ENCODE assay signal across 8 cellular contexts in genomic region chr10:17756557-17757208, GRCh38. TPM values are rescaled to one million over a fixed set of nuclear protein-coding genes. Genes with fewer than 3 reads are reported as not detected.
DNase-seq lines count a peak whose midpoint lies in the region; ATAC-seq and TF ChIP-seq lines count a peak whose summit lies in the region.

No MANE protein-coding gene starts in this region.

- no peak overlapping the region for H2AK5ac ChIP-seq in H9 (ENCODE audit: insufficient read length, low read length)

- peak; percentile 78 for DNase-seq in OCI-M1 (lab: John Stamatoyannopoulos, UW)
- DNase-seq in HEK293T (ENCODE audit: extremely low spot score), result no peak
- no peak for DNase-seq in NK-92 (lab: John Stamatoyannopoulos, UW; ENCODE audit: unreplicated experiment)
- DNase-seq in NCI-H526 (lab: John Stamatoyannopoulos, UW), result no peak
- no peak for DNase-seq in H9

- no peak for TF ChIP-seq CTCF in liver (IDR thresholded peaks at IDR 0.05; ENCODE audit: low read depth, low read length, missing input control)
- no peak for TF ChIP-seq CTCF in H9 (conservative IDR thresholded peaks at IDR 0.05)

- no peak overlapping the region for H4K5ac ChIP-seq in H9 (ENCODE audit: insufficient read length, low read depth, low read length)

- no peak overlapping the region for H3K23ac ChIP-seq in H9 (ENCODE audit: insufficient read length, low read depth, low read length)

- H2BK15ac ChIP-seq in H9 (ENCODE audit: low read depth, low read length), result no peak overlapping the region

- POLR2A ChIA-PET in HEK293T (lab: Yijun Ruan, JAX), result interaction anchor here (0.9 kb wide), 1 partner anchor 113 kb away, joined by 4 read pairs; the partner anchor contains the start of gene STAM

- no peak overlapping the region for H2BK12ac ChIP-seq in H9 (ENCODE audit: insufficient read length, low read depth, low read length)

- no peak overlapping the region for H4K8ac ChIP-seq in H9 (replicated peaks; ENCODE audit: insufficient read length, low read depth, low read length)

- no peak overlapping the region for H4K91ac ChIP-seq in H9 (ENCODE audit: insufficient read length, low read depth, low read length)

- H3K27ac Mint-ChIP-seq in H9, result no peak overlapping the region

- H3K4me1 ChIP-seq in liver (ENCODE audit: control insufficient read depth in 4 of 4, insufficient read depth in 4 of 4, low read length in 3 of 4) (peaks cover 0 to 4% (median 3%) of the 10 kb centered on the region in 4 donors), H9 (ENCODE audit: insufficient read depth, low read length) (no peaks in the 10 kb centered on the region)

- peaks cover 32% of the 10 kb centered on the region for H3K27me3 Mint-ChIP-seq in H9 (ENCODE audit: low read depth)

- H3K4me3 ChIP-seq in liver (ENCODE audit: low read depth in 1 of 3, low read length in 3 of 3), result peak overlapping the region in 2 of 3 donors; percentile 2 to 12

- H3K79me2 ChIP-seq in H9 (ENCODE audit: insufficient read depth, low read length), result no peaks in the 10 kb centered on the region

- no peaks in the 10 kb centered on the region for H4K20me1 ChIP-seq in H9 (ENCODE audit: control insufficient read depth, insufficient read depth, insufficient read length)

- H3K4ac ChIP-seq in H9 (ENCODE audit: low read depth, low read length), result no peak overlapping the region

- CTCF ChIA-PET in HEK293T (lab: Yijun Ruan, JAX), result no interaction called here

- ATAC-seq in GM18873 (IDR thresholded peaks at IDR 0.05; ENCODE audit: low FRiP score, unreplicated experiment) (peak; percentile 95), HG02642 (IDR thresholded peaks at IDR 0.05; ENCODE audit: poor library complexity, unreplicated experiment) (peak; percentile 93)

- H2BK5ac ChIP-seq in H9 (ENCODE audit: insufficient read length, low read length), result no peak overlapping the region

- H3T11ph ChIP-seq in H9 (ENCODE audit: low read length), result no peak overlapping the region

- H3K4me1 Mint-ChIP-seq in H9, result no peaks in the 10 kb centered on the region

- H3K27ac ChIP-seq in liver (ENCODE audit: low read depth in 1 of 2, low read length in 2 of 2) (peak overlapping the region; percentile 25 to 46), H9 (ENCODE audit: insufficient read length, low read depth, low read length) (no peak overlapping the region)

- H3K9ac ChIP-seq in liver (ENCODE audit: low read depth in 1 of 2, low read length in 2 of 2), result no peak overlapping the region
- no peak overlapping the region for H3K9ac ChIP-seq in H9 (ENCODE audit: extremely low read depth, insufficient read length, low read length)

- H2BK20ac ChIP-seq in H9 (ENCODE audit: low read depth, low read length, poor library complexity, severe bottlenecking), result no peak overlapping the region

- no peaks in the 10 kb centered on the region for H3K36me3 Mint-ChIP-seq in H9 (ENCODE audit: insufficient read depth in 1 of 3, low read depth in 3 of 3)

- H3K18ac ChIP-seq in H9 (ENCODE audit: insufficient read length, low read depth, low read length), result no peak overlapping the region

- no peak overlapping the region for H3K4me2 ChIP-seq in H9 (ENCODE audit: insufficient read depth, insufficient read length, low read length)

- no peaks in the 10 kb centered on the region for H3K79me1 ChIP-seq in H9 (ENCODE audit: insufficient read depth, low read depth, low read length, poor library complexity, severe bottlenecking)

- H3K23me2 ChIP-seq in H9 (ENCODE audit: insufficient read length, low read depth, low read length, poor library complexity, severe bottlenecking), result no peaks in the 10 kb centered on the region

- no peak overlapping the region for H3K14ac ChIP-seq in H9 (ENCODE audit: insufficient read depth, low read length)

- H3K27me3 ChIP-seq in liver (ENCODE audit: control insufficient read depth in 4 of 4, insufficient read depth in 4 of 4, low read length in 3 of 4) (no peaks in the 10 kb centered on the region), H9 (ENCODE audit: insufficient read depth, low read length) (peaks cover under 1% of the 10 kb centered on the region; the same call in 1 of the 2 replicates)

- no peak overlapping the region for H3K4me3 Mint-ChIP-seq in H9

- 49% methylated on average over 7 of the region's 7 CpGs for WGBS in liver
- WGBS in H9 (ENCODE audit: extremely low coverage, insufficient read length, low lambda C conversion rate), result no CpG with 5 or more reads among the region's 7 CpGs

- no peaks in the 10 kb centered on the region for H3K36me3 ChIP-seq in liver (ENCODE audit: control insufficient read depth in 4 of 4, insufficient read depth in 3 of 4, low read depth in 1 of 4, low read length in 3 of 4)

- no peaks in the 10 kb centered on the region for H3K9me3 ChIP-seq in liver (ENCODE audit: control insufficient read depth in 4 of 4, low read length in 3 of 4)
- H3K9me3 ChIP-seq in H9 (ENCODE audit: control insufficient read depth, low read depth, low read length), result no peaks in the 10 kb centered on the region

- H3K56ac ChIP-seq in H9 (ENCODE audit: insufficient read length, low read depth, low read length), result no peak overlapping the region

- H3K9me3 Mint-ChIP-seq in H9, result peaks cover 0 to 2% of the 10 kb centered on the region in 2 experiments; a peak in 1 of 5 replicates

- no peak for TF ChIP-seq RAD21 in liver (IDR thresholded peaks at IDR 0.05)

- H2BK120ac ChIP-seq in H9 (ENCODE audit: low read depth, low read length, poor library complexity, severe bottlenecking), result no peak overlapping the region

- no peak overlapping the region for H2AFZ ChIP-seq in H9 (ENCODE audit: low read length)

TF ChIP-seq in liver, 16 proteins besides CTCF, POLR2A, EP300 and RAD21:
- TF ChIP-seq HNF4A (conservative IDR thresholded peaks at IDR 0.05) (peak; percentile 28 to 39), NR2F2 (IDR thresholded peaks at IDR 0.05) (no peak)

TF ChIP-seq in HEK293T, 16 proteins besides CTCF, POLR2A, EP300 and RAD21:
- TF ChIP-seq L3MBTL2 (conservative IDR thresholded peaks at IDR 0.05) (no peak), HDGF (IDR thresholded peaks at IDR 0.05; ENCODE audit: borderline replicate concordance) (no peak), BHLHE40 (IDR thresholded peaks at IDR 0.05; ENCODE audit: borderline replicate concordance) (no peak), FOXA1 (IDR thresholded peaks at IDR 0.05) (no peak), PKNOX1 (IDR thresholded peaks at IDR 0.05) (no peak)

RNA-seq across cellular contexts. Expression of gene TMEM236, which starts 4.7 kb away (rescaled TPM):
- total RNA-seq in liver (under 1 TPM; 0.17 to 0.28 TPM), H9 (2021) (not detected in 2 replicates)
- under 1 TPM; 0.07 to 0.08 TPM for polyA plus RNA-seq in liver

RNA-seq across cellular contexts. Expression of gene MRC1, which starts 52.5 kb away (rescaled TPM):
- total RNA-seq in liver, result 10 to 100 TPM; 34.6 to 47.0 TPM
- polyA plus RNA-seq in liver, result 10 to 100 TPM in 1 of 2 donors, 1 to 10 TPM in 1; 9.2 to 33.6 TPM
- not detected in 2 replicates for total RNA-seq in H9 (2021)

Comparison
In these comparisons a context has a peak if more than half of its experiments do, and no peak if none do; other contexts are left out.
1. RNA of gene MRC1, which starts 52.5 kb away (total RNA-seq): 34.6 to 47.0 TPM in liver; not detected in H9; every median in the first group is over 10 times any median in the second.